ENCODE assay signal across 25 cellular contexts in genomic region chr9:85528142-85528541, GRCh38.
DNase-seq lines count a peak whose midpoint lies in the region; ATAC-seq and TF ChIP-seq lines count a peak whose summit lies in the region.
"Had no signal": no experiment of that assay in that cellular context is flagged by ENCODE, and none has a peak within 500 bp of the region (broad histone marks: within the 10 kb centered on the region; RNA-seq: fewer than 3 reads in every experiment).

No MANE protein-coding gene starts in this region.

- H3K36me3 Mint-ChIP-seq in neural progenitor cell: peaks cover 2% of the 10 kb centered on the region
- H3K36me3 Mint-ChIP-seq in type B pancreatic cell: no peaks in the 10 kb centered on the region
- no peaks in the 10 kb centered on the region for H3K36me3 Mint-ChIP-seq in stimulated activated naive B cell treated with anti-CD40 and anti-IgM and Interleukin-4, amounts not matched to agents 10 μg/mL and 1 μg/mL and 100 μg/mL, for 72 hours
- H3K36me3 Mint-ChIP-seq: activated naive CD8-positive, alpha-beta T cell treated with anti-CD3 and anti-CD28 coated beads, Interleukin-2, amount 10 ng/mL, durations not matched to agents 7 days and 5 days; CD8-positive, alpha-beta T cell; IgD-negative memory B cell; WTC11 had no signal

- peaks cover 0 to 9% (median 0%) of the 10 kb centered on the region in 3 donors for H3K9me3 ChIP-seq in gastroesophageal sphincter
- H3K9me3 ChIP-seq in neural progenitor cell (ENCODE audit: low read depth): no peaks in the 10 kb centered on the region
- H3K9me3 ChIP-seq in upper lobe of left lung: no peaks in the 10 kb centered on the region
- H3K9me3 ChIP-seq: breast epithelium, sigmoid colon had no signal

- H3K4me2 ChIP-seq in neural progenitor cell: no peak overlapping the region

- no peaks in the 10 kb centered on the region for H3K79me2 ChIP-seq in neural progenitor cell (ENCODE audit: low read depth)

- peaks cover 0 to 2% (median 0%) of the 10 kb centered on the region in 3 donors for H3K4me1 ChIP-seq in gastroesophageal sphincter
- no peaks in the 10 kb centered on the region for H3K4me1 ChIP-seq in neural progenitor cell
- H3K4me1 ChIP-seq in upper lobe of left lung: peaks cover 6 to 17% (median 10%) of the 10 kb centered on the region in 4 donors
- H3K4me1 ChIP-seq: breast epithelium, sigmoid colon had no signal

- TF ChIP-seq POLR2A in gastroesophageal sphincter (IDR thresholded peaks at IDR 0.05): no peak
- TF ChIP-seq POLR2A in upper lobe of left lung (IDR thresholded peaks at IDR 0.05): no peak

- no peak for ATAC-seq in gastroesophageal sphincter
- peak in 1 of 2 donors; percentile 19 for ATAC-seq in upper lobe of left lung (ENCODE audit: low FRiP score in 2 of 2)
- ATAC-seq in GM19023 (IDR thresholded peaks at IDR 0.05; ENCODE audit: unreplicated experiment): no peak
- ATAC-seq in stimulated activated naive B cell treated with anti-CD40 and anti-IgM and Interleukin-4, amounts not matched to agents 10 μg/mL and 1 μg/mL and 100 μg/mL, for 72 hours (replicated peaks): no peak
- ATAC-seq: activated T-helper 17 cell treated with anti-CD3 and anti-CD28 coated beads, Interleukin-2, amount 50 U/mL, for 72 hours; CD8-positive, alpha-beta T cell; WTC11 had no signal

- H3K4me1 Mint-ChIP-seq in neural progenitor cell: peaks cover 5% of the 10 kb centered on the region
- no peaks in the 10 kb centered on the region for H3K4me1 Mint-ChIP-seq in type B pancreatic cell (ENCODE audit: unreplicated experiment)
- peaks cover 0 to 2% of the 10 kb centered on the region in 2 donors for H3K4me1 Mint-ChIP-seq in stimulated activated naive B cell treated with anti-CD40 and anti-IgM and Interleukin-4, amounts not matched to agents 10 μg/mL and 1 μg/mL and 100 μg/mL, for 72 hours
- H3K4me1 Mint-ChIP-seq: activated T-helper 17 cell treated with anti-CD3 and anti-CD28 coated beads, Interleukin-2, amount 50 U/mL, for 72 hours; IgD-negative memory B cell; WTC11 had no signal

- H3K36me3 ChIP-seq in gastroesophageal sphincter (no peaks in the 10 kb centered on the region), neural progenitor cell (no peaks in the 10 kb centered on the region), upper lobe of left lung (no peaks in the 10 kb centered on the region)
- H3K36me3 ChIP-seq: breast epithelium, sigmoid colon had no signal

- H3K9ac ChIP-seq in neural progenitor cell: no peak overlapping the region

- TF ChIP-seq CTCF in gastroesophageal sphincter (IDR thresholded peaks at IDR 0.05) (no peak), neural progenitor cell (IDR thresholded peaks at IDR 0.05) (no peak), upper lobe of left lung (IDR thresholded peaks at IDR 0.05) (no peak), type B pancreatic cell (conservative IDR thresholded peaks at IDR 0.05) (no peak)

- TF ChIP-seq EP300 in gastroesophageal sphincter (IDR thresholded peaks at IDR 0.05): no peak
- TF ChIP-seq EP300 in upper lobe of left lung (IDR thresholded peaks at IDR 0.05): no peak

- no peak overlapping the region for H3K4me3 ChIP-seq in gastroesophageal sphincter
- no peak overlapping the region for H3K4me3 ChIP-seq in neural progenitor cell
- H3K4me3 ChIP-seq in upper lobe of left lung: no peak overlapping the region
- H3K4me3 ChIP-seq: breast epithelium, sigmoid colon had no signal

- DNase-seq in DMS 273 (lab: John Stamatoyannopoulos, UW; ENCODE audit: unreplicated experiment) (peak; percentile 7), DMS 273 treated with DMSO at 0.1 percent for 48 hours (lab: John Stamatoyannopoulos, UW) (no peak), neural progenitor cell (ENCODE audit: low spot score) (no peak), upper lobe of left lung (no peak), type B pancreatic cell (ENCODE audit: extremely low spot score, unreplicated experiment) (no peak)
- no peak for DNase-seq in stimulated activated naive B cell treated with anti-CD40 and anti-IgM and Interleukin-4, amounts not matched to agents 10 μg/mL and 1 μg/mL and 100 μg/mL, for 72 hours
- DNase-seq: activated CD8-positive, alpha-beta memory T cell treated with anti-CD3 and anti-CD28 coated beads, Interleukin-2, amount 50 U/mL, for 4 hours; activated naive CD8-positive, alpha-beta T cell treated with anti-CD3 and anti-CD28 coated beads, Interleukin-2, amount 10 ng/mL, durations not matched to agents 7 days and 5 days; AML-193; CD8-positive, alpha-beta T cell; immature natural killer cell; mammary epithelial cell; NCI-H1417; NCI-H2081 treated with DMSO at 0.1 percent for 48 hours; NCI-H510A treated with DMSO at 0.1 percent for 48 hours; RPMI8226; sigmoid colon had no signal

- H3K4me3 Mint-ChIP-seq in neural progenitor cell (no peak overlapping the region), type B pancreatic cell (no peak overlapping the region)
- no peak overlapping the region for H3K4me3 Mint-ChIP-seq in stimulated activated naive B cell treated with anti-CD40 and anti-IgM and Interleukin-4, amounts not matched to agents 10 μg/mL and 1 μg/mL and 100 μg/mL, for 72 hours
- H3K4me3 Mint-ChIP-seq: activated naive CD8-positive, alpha-beta T cell treated with anti-CD3 and anti-CD28 coated beads, Interleukin-2, amount 10 ng/mL, durations not matched to agents 7 days and 5 days; activated T-helper 17 cell treated with anti-CD3 and anti-CD28 coated beads, Interleukin-2, amount 50 U/mL, for 72 hours; CD8-positive, alpha-beta T cell; IgD-negative memory B cell; immature natural killer cell; T-helper 2 cell treated with Interferon-gamma antibody and Interleukin-4, amounts not matched to agents 5 μg/mL and 100 μg/mL, for 36 hours; WTC11 had no signal

- no peaks in the 10 kb centered on the region for H3F3A ChIP-seq in neural progenitor cell (ENCODE audit: low read depth)

- WGBS in gastroesophageal sphincter (ENCODE audit: low coverage in 1 of 2), 2 donors: 80% methylated on average over 3 of the region's 5 CpGs; no CpG with 5 or more reads in 1 of the 2 donors
- 72 to 76% methylated on average over 4 to 5 of the region's 5 CpGs for WGBS in upper lobe of left lung, 2 donors

- no peak overlapping the region for H2AFZ ChIP-seq in neural progenitor cell (replicated peaks)

- H3K27me3 ChIP-seq in gastroesophageal sphincter (peaks cover 24% of the 10 kb centered on the region), neural progenitor cell (peaks cover 23% of the 10 kb centered on the region), upper lobe of left lung (no peaks in the 10 kb centered on the region)

- H3K27ac ChIP-seq in gastroesophageal sphincter (peak overlapping the region in 3 of 4 donors; percentile 24 to 51 (median 51)), neural progenitor cell (no peak overlapping the region), upper lobe of left lung (peak overlapping the region in 3 of 4 donors; percentile 5 to 80 (median 74))
- H3K27ac ChIP-seq: 22Rv1 had no signal

- no peaks in the 10 kb centered on the region for H4K20me1 ChIP-seq in neural progenitor cell (ENCODE audit: low read depth)

- H3K27me3 Mint-ChIP-seq in neural progenitor cell (ENCODE audit: insufficient read depth, low read depth): peaks cover 7% of the 10 kb centered on the region
- H3K27me3 Mint-ChIP-seq in type B pancreatic cell: peaks cover 26% of the 10 kb centered on the region
- peaks cover 16 to 21% of the 10 kb centered on the region in 2 donors for H3K27me3 Mint-ChIP-seq in stimulated activated naive B cell treated with anti-CD40 and anti-IgM and Interleukin-4, amounts not matched to agents 10 μg/mL and 1 μg/mL and 100 μg/mL, for 72 hours

- H3K27ac Mint-ChIP-seq in neural progenitor cell (peak overlapping the region; percentile 65), type B pancreatic cell (no peak overlapping the region)
- H3K27ac Mint-ChIP-seq in stimulated activated naive B cell treated with anti-CD40 and anti-IgM and Interleukin-4, amounts not matched to agents 10 μg/mL and 1 μg/mL and 100 μg/mL, for 72 hours: no peak overlapping the region
- H3K27ac Mint-ChIP-seq: activated naive CD8-positive, alpha-beta T cell treated with anti-CD3 and anti-CD28 coated beads, Interleukin-2, amount 10 ng/mL, durations not matched to agents 7 days and 5 days; activated T-helper 17 cell treated with anti-CD3 and anti-CD28 coated beads, Interleukin-2, amount 50 U/mL, for 72 hours; CD8-positive, alpha-beta T cell; IgD-negative memory B cell; immature natural killer cell; T-helper 2 cell treated with Interferon-gamma antibody and Interleukin-4, amounts not matched to agents 5 μg/mL and 100 μg/mL, for 36 hours; WTC11 had no signal

- H3K9me3 Mint-ChIP-seq in neural progenitor cell (no peaks in the 10 kb centered on the region), type B pancreatic cell (no peaks in the 10 kb centered on the region)
- no peaks in the 10 kb centered on the region for H3K9me3 Mint-ChIP-seq in stimulated activated naive B cell treated with anti-CD40 and anti-IgM and Interleukin-4, amounts not matched to agents 10 μg/mL and 1 μg/mL and 100 μg/mL, for 72 hours
- H3K9me3 Mint-ChIP-seq: activated naive CD8-positive, alpha-beta T cell treated with anti-CD3 and anti-CD28 coated beads, Interleukin-2, amount 10 ng/mL, durations not matched to agents 7 days and 5 days; activated T-helper 17 cell treated with anti-CD3 and anti-CD28 coated beads, Interleukin-2, amount 50 U/mL, for 72 hours; CD8-positive, alpha-beta T cell; T-helper 2 cell treated with Interferon-gamma antibody and Interleukin-4, amounts not matched to agents 5 μg/mL and 100 μg/mL, for 36 hours had no signal
